In genomic region chr17:1203967-1204291, GRCh38 we compare ENCODE assay signal across 9 cellular contexts. TPM values are rescaled to one million over a fixed set of nuclear protein-coding genes. Genes with fewer than 3 reads are reported as not detected.
A peak's percentile ranks its signal among the peaks of the same experiment; 100 is the strongest.
DNase-seq lines count a peak whose midpoint lies in the region; ATAC-seq and TF ChIP-seq lines count a peak whose summit lies in the region.
"Had no signal": no experiment of that assay in that cellular context is flagged by ENCODE, and none has a peak within 500 bp of the region (broad histone marks: within the 10 kb centered on the region; RNA-seq: fewer than 3 reads in every experiment).

No MANE protein-coding gene starts in this region.

- no peak for TF ChIP-seq CTCF in H9 (conservative IDR thresholded peaks at IDR 0.05)
- no peak for TF ChIP-seq CTCF in astrocyte of the cerebellum (IDR thresholded peaks at IDR 0.05; ENCODE audit: low read depth, low read length, missing control alignments)

- H3K36me3 ChIP-seq in iPS-15b (ENCODE audit: control insufficient read depth, insufficient read depth, low read length) = no peaks in the 10 kb centered on the region

- no peak overlapping the region for H4K8ac ChIP-seq in H9 (replicated peaks; ENCODE audit: insufficient read length, low read depth, low read length)

- H3K9me3 Mint-ChIP-seq in H9 = no peaks in the 10 kb centered on the region

- H2AFZ ChIP-seq in H9 (ENCODE audit: low read length) = no peak overlapping the region

- no peak overlapping the region for H4K5ac ChIP-seq in H9 (ENCODE audit: insufficient read length, low read depth, low read length)

- in situ Hi-C loops in astrocyte of the cerebellum (cut with HindIII; ENCODE audit: low sequenced_read_pairs) = no loop called here

- no peaks in the 10 kb centered on the region for H3K79me2 ChIP-seq in H9 (ENCODE audit: insufficient read depth, low read length)

- H3K27me3 Mint-ChIP-seq in H9 (ENCODE audit: low read depth) = peaks cover 53% of the 10 kb centered on the region

- H3K56ac ChIP-seq in H9 (ENCODE audit: insufficient read length, low read depth, low read length) = no peak overlapping the region

- H3K4me2 ChIP-seq in H9 (ENCODE audit: insufficient read depth, insufficient read length, low read length) = peak overlapping the region; percentile 59

- no peak overlapping the region for H2BK5ac ChIP-seq in H9 (ENCODE audit: insufficient read length, low read length)

- H3K4me1 ChIP-seq in H9 (ENCODE audit: insufficient read depth, low read length) = no peaks in the 10 kb centered on the region
- H3K4me1 ChIP-seq in iPS-15b (ENCODE audit: control insufficient read depth, insufficient read depth, low read length) = no peaks in the 10 kb centered on the region

- H3K9ac ChIP-seq in H9 (ENCODE audit: extremely low read depth, insufficient read length, low read length) (peak overlapping the region; percentile 51), iPS-15b (ENCODE audit: low read depth, low read length) (peak overlapping the region; percentile 37)

- H3K27ac Mint-ChIP-seq in H9 = no peak overlapping the region

- H3K4me3 ChIP-seq in astrocyte of the cerebellum (ENCODE audit: low read depth, low read length) = peak overlapping the region; percentile 45
- peak overlapping the region; percentile 59 for H3K4me3 ChIP-seq in iPS-15b (ENCODE audit: low read depth, low read length)
- H3K4me3 ChIP-seq in skin epidermis = peak overlapping the region; percentile 21 to 46 (median 36)

- H4K91ac ChIP-seq in H9 (ENCODE audit: insufficient read length, low read depth, low read length) = no peak overlapping the region

- peaks cover 6% of the 10 kb centered on the region for H3K23me2 ChIP-seq in H9 (ENCODE audit: insufficient read length, low read depth, low read length, poor library complexity, severe bottlenecking)

- no peak for ATAC-seq in GM19328 (IDR thresholded peaks at IDR 0.05; ENCODE audit: unreplicated experiment)
- ATAC-seq in GM18498 (IDR thresholded peaks at IDR 0.05; ENCODE audit: unreplicated experiment) = no peak

- H3K36me3 Mint-ChIP-seq in H9 (ENCODE audit: insufficient read depth in 1 of 3, low read depth in 3 of 3) = no peaks in the 10 kb centered on the region

- H3K9me3 ChIP-seq in H9 (ENCODE audit: control insufficient read depth, low read depth, low read length) (no peaks in the 10 kb centered on the region), iPS-15b (ENCODE audit: control insufficient read depth, insufficient read depth, low read length) (no peaks in the 10 kb centered on the region)

- H3K4me1 Mint-ChIP-seq in H9 = peaks cover 2 to 6% of the 10 kb centered on the region in 2 experiments; a peak in 1 of 4 replicates

- H3K27me3 ChIP-seq in H9 (ENCODE audit: insufficient read depth, low read length) (no peaks in the 10 kb centered on the region), iPS-15b (ENCODE audit: control insufficient read depth, insufficient read depth, low read length) (no peaks in the 10 kb centered on the region)

- no peak overlapping the region for H3T11ph ChIP-seq in H9 (ENCODE audit: low read length)

- no peak overlapping the region for H2BK120ac ChIP-seq in H9 (ENCODE audit: low read depth, low read length, poor library complexity, severe bottlenecking)

- H2BK20ac ChIP-seq in H9 (ENCODE audit: low read depth, low read length, poor library complexity, severe bottlenecking) = no peak overlapping the region

- no peak overlapping the region for H3K23ac ChIP-seq in H9 (ENCODE audit: insufficient read length, low read depth, low read length)

- H3K14ac ChIP-seq in H9 (ENCODE audit: insufficient read depth, low read length) = peak overlapping the region; percentile 45; the same call in 1 of the 2 replicates

- H3K4ac ChIP-seq in H9 (ENCODE audit: low read depth, low read length) = no peak overlapping the region

- no CpG with 5 or more reads among the region's 19 CpGs for WGBS in H9 (ENCODE audit: extremely low coverage, insufficient read length, low lambda C conversion rate)

- no peak overlapping the region for H2BK15ac ChIP-seq in H9 (ENCODE audit: low read depth, low read length)

- H3K79me1 ChIP-seq in H9 (ENCODE audit: insufficient read depth, low read depth, low read length, poor library complexity, severe bottlenecking) = no peaks in the 10 kb centered on the region

- no peak overlapping the region for H2BK12ac ChIP-seq in H9 (ENCODE audit: insufficient read length, low read depth, low read length)

- H3K27ac ChIP-seq in H9 (ENCODE audit: insufficient read length, low read depth, low read length) = no peak overlapping the region
- peak overlapping the region in 14 of 21 experiments; percentile 13 to 81 (median 68) for H3K27ac ChIP-seq in skin epidermis

- peak overlapping the region; percentile 51 for H3K18ac ChIP-seq in H9 (ENCODE audit: insufficient read length, low read depth, low read length)

- no peak overlapping the region for H2AK5ac ChIP-seq in H9 (ENCODE audit: insufficient read length, low read length)

- peak overlapping the region; percentile 61 to 76 for H3K4me3 Mint-ChIP-seq in H9

- no peaks in the 10 kb centered on the region for H4K20me1 ChIP-seq in H9 (ENCODE audit: control insufficient read depth, insufficient read depth, insufficient read length)

- DNase-seq in H9 (no peak), astrocyte of the cerebellum (ENCODE audit: low read depth) (no peak), NCI-H345 treated with DMSO at 0.1 percent for 48 hours (lab: John Stamatoyannopoulos, UW; ENCODE audit: unreplicated experiment) (no peak), dermis blood vessel endothelial cell (no peak)
- DNase-seq: NCI-H446 had no signal

RNA-seq across cellular contexts. Expression of gene ABR, which starts 24.1 kb away (rescaled TPM):
- total RNA-seq in H9 (2021) = 31.3 and 34.7 TPM in 2 replicates
- total RNA-seq in dermis blood vessel endothelial cell = 38.5 and 54.6 TPM in 2 replicates
